In the genomic region with DNA sequence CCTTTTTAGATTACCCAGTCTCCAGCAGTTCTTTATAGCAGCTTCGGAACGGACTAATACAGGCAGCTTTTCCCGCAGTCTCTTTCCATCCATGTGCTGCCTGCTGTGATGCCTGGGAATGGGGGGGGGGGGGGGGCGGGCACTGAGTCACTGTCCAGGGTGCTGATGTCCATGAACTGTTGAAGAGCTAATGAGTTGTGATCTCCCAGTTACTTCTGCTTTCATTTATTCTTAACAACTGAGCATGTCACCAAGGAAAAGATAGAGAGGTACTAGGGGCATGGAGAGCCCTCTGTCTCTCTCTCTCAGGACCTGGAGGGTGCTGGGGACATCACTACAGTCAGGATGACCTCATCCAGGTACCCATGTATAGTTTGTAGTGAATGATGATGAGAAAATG, we compare ENCODE assay signal across 25 cellular contexts. TPM values are rescaled to one million over a fixed set of nuclear protein-coding genes. Genes with fewer than 3 reads are reported as not detected.
"Had no signal": no experiment of that assay in that cellular context is flagged by ENCODE, and none has a peak within 500 bp of the region (broad histone marks: within the 10 kb centered on the region; RNA-seq: fewer than 3 reads in every experiment).

No MANE protein-coding gene starts in this region.

- H3K4me1 ChIP-seq: adrenal gland, ascending aorta, suprapubic skin, vagina had no signal

- H3K36me3 ChIP-seq: adrenal gland, ascending aorta, brain microvascular endothelial cell, left lung, stomach, suprapubic skin, tibial nerve, vagina had no signal

- H3K9me3 ChIP-seq: adrenal gland, ascending aorta, suprapubic skin, vagina had no signal

- H3K27ac ChIP-seq: adrenal gland, ascending aorta, brain microvascular endothelial cell, left lung, stomach, suprapubic skin, tibial nerve, vagina had no signal

- H3K4me3 ChIP-seq: adrenal gland, ascending aorta, left lung, lung, stomach, suprapubic skin, tibial nerve, vagina had no signal

- DNase-seq: activated B cell treated with CpG ODN at 0.5 μM for 24 hours; activated CD4-positive, alpha-beta T cell treated with anti-CD3 and anti-CD28 coated beads for 36 hours; activated CD4-positive, alpha-beta T cell treated with anti-CD3 and anti-CD28 coated beads, Interleukin-2, amount 50 U/mL, for 4 hours; activated CD8-positive, alpha-beta memory T cell treated with anti-CD3 and anti-CD28 coated beads for 24 hours; activated CD8-positive, alpha-beta memory T cell treated with anti-CD3 and anti-CD28 coated beads, Interleukin-2, amount 50 U/mL, for 4 hours; activated T-cell treated with anti-CD3 and anti-CD28 coated beads, Interleukin-2, amount 50 U/mL, for 24 hours; brain microvascular endothelial cell; caudate nucleus; dermis blood vessel endothelial cell; effector CD8-positive, alpha-beta T cell; erythroblast; foreskin fibroblast; left lung; naive thymus-derived CD4-positive, alpha-beta T cell; occipital lobe; small intestine; stimulated activated CD4-positive, alpha-beta T cell treated with anti-CD3 and anti-CD28 coated beads, Interleukin-2, amount 100 ng/mL, for 24 hours; stomach had no signal

RNA-seq across cellular contexts. Expression of a gene that starts 46.2 kb away (rescaled TPM):
- polyA plus RNA-seq: adrenal gland; fibroblast of lung; naive thymus-derived CD4-positive, alpha-beta T cell; small intestine had no signal
